In the genomic region with DNA sequence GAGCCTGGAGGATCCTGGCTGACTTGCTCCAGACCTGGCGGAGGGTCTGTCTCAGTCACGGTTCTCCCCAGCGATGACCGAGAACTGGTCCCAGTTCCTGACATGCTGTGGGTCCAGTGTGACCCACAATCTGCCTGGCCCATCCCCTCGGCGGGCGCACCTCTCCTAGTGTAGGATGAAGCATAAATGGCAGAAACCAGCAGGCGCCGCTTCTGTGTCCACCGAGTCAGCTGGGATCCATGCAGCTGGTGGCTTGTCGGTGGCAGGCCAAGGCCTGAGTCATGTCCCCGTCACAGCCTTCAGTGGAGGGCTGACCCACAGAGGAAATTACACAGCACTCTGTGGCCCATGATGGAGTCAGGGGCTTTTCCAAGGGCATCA, we compare ENCODE assay signal across 9 cellular contexts. TPM values are rescaled to one million over a fixed set of nuclear protein-coding genes. Genes with fewer than 3 reads are reported as not detected.
DNase-seq lines count a peak whose midpoint lies in the region; ATAC-seq and TF ChIP-seq lines count a peak whose summit lies in the region.
"Had no signal": no experiment of that assay in that cellular context is flagged by ENCODE, and none has a peak within 500 bp of the region (broad histone marks: within the 10 kb centered on the region; RNA-seq: fewer than 3 reads in every experiment).

No MANE protein-coding gene starts in this region.

- peaks cover 62% of the 10 kb centered on the region for H3K4me1 ChIP-seq in adipocyte (ENCODE audit: control insufficient read depth, insufficient read depth, low read length)
- H3K4me1 ChIP-seq in stomach smooth muscle (ENCODE audit: control insufficient read depth, insufficient read depth, low read length) = peaks cover 25% of the 10 kb centered on the region
- H3K4me1 ChIP-seq in foreskin keratinocyte = peaks cover 18% of the 10 kb centered on the region

- ATAC-seq in HG02571 (IDR thresholded peaks at IDR 0.05; ENCODE audit: unreplicated experiment) (no peak), foreskin keratinocyte (no peak)

- DNase-seq in NK-92 treated with Interleukin-12 subunit alpha and Interleukin-12 subunit beta, amount 100 ng/mL, for 24 hours (lab: John Stamatoyannopoulos, UW) = peak; percentile 26
- DNase-seq in NK-92 (lab: John Stamatoyannopoulos, UW; ENCODE audit: unreplicated experiment) (no peak), adipocyte (ENCODE audit: low read depth) (no peak), DMS79 (lab: John Stamatoyannopoulos, UW) (no peak), foreskin keratinocyte (no peak)

- H3K27ac ChIP-seq in layer of hippocampus (ENCODE audit: low read depth, low read length) = peak overlapping the region; percentile 46
- H3K27ac ChIP-seq in stomach smooth muscle (ENCODE audit: low read length) = peak overlapping the region; percentile 18
- H3K27ac ChIP-seq in foreskin keratinocyte = no peak overlapping the region
- H3K27ac ChIP-seq: 22Rv1 had no signal

- H3K27me3 ChIP-seq in adipocyte (replicated peaks; ENCODE audit: control insufficient read depth, insufficient read depth, low read length) = no peaks in the 10 kb centered on the region
- no peaks in the 10 kb centered on the region for H3K27me3 ChIP-seq in layer of hippocampus (ENCODE audit: control insufficient read depth, insufficient read depth, low read length)
- H3K27me3 ChIP-seq in stomach smooth muscle (ENCODE audit: control insufficient read depth in 1 of 2, insufficient read depth in 2 of 2, low read length in 2 of 2) = no peaks in the 10 kb centered on the region
- no peaks in the 10 kb centered on the region for H3K27me3 ChIP-seq in foreskin keratinocyte

- TF ChIP-seq CTCF in foreskin keratinocyte (conservative IDR thresholded peaks at IDR 0.05) = no peak

- H3K9ac ChIP-seq in adipocyte (ENCODE audit: low read length) (peak overlapping the region; percentile 63), stomach smooth muscle (ENCODE audit: low read length in 2 of 2) (no peak overlapping the region)

- peaks cover under 1% of the 10 kb centered on the region for H3K9me3 ChIP-seq in adipocyte (ENCODE audit: control insufficient read depth, low read length)
- no peaks in the 10 kb centered on the region for H3K9me3 ChIP-seq in stomach smooth muscle (ENCODE audit: control insufficient read depth in 2 of 2, low read length in 2 of 2)

- H3K4me3 ChIP-seq in adipocyte (ENCODE audit: low read length) (no peak overlapping the region), stomach smooth muscle (ENCODE audit: low read length in 2 of 2) (no peak overlapping the region)

- no peaks in the 10 kb centered on the region for H3K36me3 ChIP-seq in adipocyte (ENCODE audit: control insufficient read depth, insufficient read depth, low read length, severe bottlenecking)
- H3K36me3 ChIP-seq in stomach smooth muscle (ENCODE audit: control insufficient read depth in 2 of 2, insufficient read depth in 2 of 2, low read length in 2 of 2) = no peaks in the 10 kb centered on the region

RNA-seq across cellular contexts. Expression of a gene that starts 38.5 kb away (rescaled TPM):
- total RNA-seq in foreskin keratinocyte = 83.7 and 106 TPM in 2 replicates
- 60.0 and 69.6 TPM in 2 replicates for polyA plus RNA-seq in foreskin keratinocyte
